ENCODE assay signal across 32 cellular contexts in the genomic region with DNA sequence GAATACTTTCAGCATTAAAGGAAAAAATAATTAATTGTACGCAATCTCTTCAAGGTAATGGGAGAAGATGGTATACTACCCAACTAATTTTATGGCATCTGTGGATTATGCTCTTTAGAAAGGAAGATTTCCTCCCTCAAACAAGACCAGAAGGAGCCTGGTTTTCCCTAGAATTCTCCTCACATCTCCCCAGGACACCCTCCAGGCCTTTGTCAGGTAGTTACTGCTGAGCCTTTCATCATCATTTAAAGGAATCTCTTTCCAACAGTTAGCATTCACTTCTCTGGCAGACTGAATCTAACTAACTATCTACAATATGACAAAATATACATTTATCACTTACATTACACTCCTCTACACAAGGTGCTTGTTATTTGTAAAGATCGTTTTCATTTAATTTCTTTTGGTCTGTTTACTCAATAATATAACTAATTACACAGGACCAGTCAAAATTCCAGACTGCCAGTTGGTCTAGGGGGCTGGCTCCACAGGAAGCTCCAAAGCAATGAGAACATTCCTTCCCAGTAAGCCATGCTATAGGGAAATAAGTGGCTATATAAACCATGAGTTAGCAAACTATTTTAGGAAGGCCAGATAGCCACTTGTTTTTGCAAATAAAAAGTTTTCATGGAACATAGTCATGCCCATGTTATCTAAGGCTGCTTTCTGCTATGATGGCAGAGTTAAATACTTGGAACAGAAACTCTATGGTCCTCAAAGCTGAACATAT. TPM values are rescaled to one million over a fixed set of nuclear protein-coding genes. Genes with fewer than 3 reads are reported as not detected.
DNase-seq lines count a peak whose midpoint lies in the region; ATAC-seq and TF ChIP-seq lines count a peak whose summit lies in the region.
"Had no signal": no experiment of that assay in that cellular context is flagged by ENCODE, and none has a peak within 500 bp of the region (broad histone marks: within the 10 kb centered on the region; RNA-seq: fewer than 3 reads in every experiment).

No MANE protein-coding gene starts in this region.

- in situ Hi-C loops in GM23248 (cut with MboI), result no loop called here

- peaks cover 9% of the 10 kb centered on the region for H3K4me1 Mint-ChIP-seq in WTC11
- H3K4me1 Mint-ChIP-seq in neural progenitor cell, result peaks cover 4% of the 10 kb centered on the region
- H3K4me1 Mint-ChIP-seq: immature natural killer cell, natural killer cell, T-helper 17 cell had no signal

- no peak overlapping the region for H3K4me3 Mint-ChIP-seq in WTC11
- no peak overlapping the region for H3K4me3 Mint-ChIP-seq in neural progenitor cell
- H3K4me3 Mint-ChIP-seq: activated CD4-positive, alpha-beta T cell treated with anti-CD3 and anti-CD28 coated beads for 36 hours; activated T-cell treated with anti-CD3 and anti-CD28 coated beads, Interleukin-2, amount 50 U/mL, for 72 hours; dendritic cell treated with granulocyte-macrophage colony-stimulating factor and Interleukin-4, amounts not matched to agents 40 ng/mL and 50 ng/mL, for 4 days; immature natural killer cell; natural killer cell; T-helper 17 cell had no signal

- peaks cover 11% of the 10 kb centered on the region; the same call in 1 of the 2 replicates for H3K4me1 ChIP-seq in GM23248 (ENCODE audit: insufficient read depth)
- H3K4me1 ChIP-seq in neural progenitor cell, result peaks cover 16% of the 10 kb centered on the region
- H3K4me1 ChIP-seq: Caco-2, left lung, uterus had no signal

- no peaks in the 10 kb centered on the region for H3K9me3 ChIP-seq in GM23248 (ENCODE audit: low read depth)
- no peaks in the 10 kb centered on the region for H3K9me3 ChIP-seq in neural progenitor cell (ENCODE audit: low read depth)
- H3K9me3 ChIP-seq: Caco-2, left lung, thoracic aorta, uterus had no signal

- H3K4me2 ChIP-seq in GM23248 (ENCODE audit: unreplicated experiment), result no peak overlapping the region
- peak overlapping the region; percentile 47 for H3K4me2 ChIP-seq in neural progenitor cell
- H3K4me2 ChIP-seq: SK-N-SH had no signal

- H3K36me3 ChIP-seq in GM23248 (ENCODE audit: low read depth) (peaks cover 4% of the 10 kb centered on the region; the same call in 1 of the 2 replicates), neural progenitor cell (no peaks in the 10 kb centered on the region)
- H3K36me3 ChIP-seq: left lung, thoracic aorta, uterus had no signal

- DNase-seq in GM23248 (peak; percentile 17), WTC11 (ENCODE audit: low spot score) (no peak), foreskin fibroblast (peak; percentile 24 to 29), neural progenitor cell (ENCODE audit: low spot score) (peak; percentile 44), NCI-H526 treated with DMSO at 0.1 percent for 48 hours (lab: John Stamatoyannopoulos, UW) (no peak)
- no peak for DNase-seq in activated CD8-positive, alpha-beta memory T cell treated with anti-CD3 and anti-CD28 coated beads, Interleukin-2, amount 50 U/mL, for 4 hours
- DNase-seq in stimulated activated CD8-positive, alpha-beta memory T cell treated with anti-CD3 and anti-CD28 coated beads, Interleukin-4, amount 100 ng/mL, for 48 hours, result no peak
- DNase-seq: activated CD4-positive, alpha-beta T cell treated with anti-CD3 and anti-CD28 coated beads for 36 hours; activated naive CD4-positive, alpha-beta T cell treated with Interleukin-2 at 50 U/mL for 16 hours; activated T-cell treated with anti-CD3 and anti-CD28 coated beads, Interleukin-2, amount 50 U/mL, for 72 hours; amniotic stem cell; C1 segment of cervical spinal cord; Caco-2; DND-41; head of caudate nucleus; immature natural killer cell; left lung; midbrain; natural killer cell; NCI-H1092 treated with DMSO at 0.1 percent for 48 hours; NCI-H187 treated with DMSO at 0.1 percent for 48 hours; NCI-H82; right cardiac atrium; SK-N-SH; stimulated activated CD4-positive, alpha-beta T cell treated with anti-CD3 and anti-CD28 coated beads, Interleukin-4, amount 100 ng/mL, for 4 hours; stimulated activated naive CD8-positive, alpha-beta T cell treated with anti-CD3 and anti-CD28 coated beads, Interleukin-15, Interleukin-2, amounts not matched to agents 100 U/mL and 50 U/mL, for 24 hours; T-helper 17 cell; uterus had no signal

- peaks cover under 1% of the 10 kb centered on the region; the same call in 1 of the 2 replicates for H3F3A ChIP-seq in GM23248 (ENCODE audit: insufficient read depth)
- H3F3A ChIP-seq in neural progenitor cell (ENCODE audit: low read depth), result peaks cover 12% of the 10 kb centered on the region

- H3K4me3 ChIP-seq in GM23248 (no peak overlapping the region), foreskin fibroblast (ENCODE audit: low read depth in 1 of 2, low read length in 2 of 2) (no peak overlapping the region), neural progenitor cell (no peak overlapping the region)
- H3K4me3 ChIP-seq: left lung, thoracic aorta, uterus had no signal

- no peaks in the 10 kb centered on the region for H3K9me2 ChIP-seq in GM23248 (ENCODE audit: insufficient read depth)
- H3K9me2 ChIP-seq: SK-N-SH had no signal

- H4K20me1 ChIP-seq in GM23248 (ENCODE audit: insufficient read depth) (no peaks in the 10 kb centered on the region), neural progenitor cell (ENCODE audit: low read depth) (no peaks in the 10 kb centered on the region)

- H2AFZ ChIP-seq in GM23248 (no peak overlapping the region), neural progenitor cell (replicated peaks) (no peak overlapping the region)

- H3K9me3 Mint-ChIP-seq in WTC11, result no peaks in the 10 kb centered on the region
- H3K9me3 Mint-ChIP-seq in neural progenitor cell, result peaks cover 3% of the 10 kb centered on the region
- H3K9me3 Mint-ChIP-seq: dendritic cell treated with granulocyte-macrophage colony-stimulating factor and Interleukin-4, amounts not matched to agents 40 ng/mL and 50 ng/mL, for 4 days; natural killer cell had no signal

- POLR2A ChIA-PET in WTC11 (lab: Charles Lee), result interaction anchor here (1.0 kb wide), 1 partner anchor 35 kb away, joined by 3 read pairs; the partner anchor contains the start of gene ZSCAN30

- peak overlapping the region; percentile 69 for H3K27ac Mint-ChIP-seq in WTC11
- no peak overlapping the region for H3K27ac Mint-ChIP-seq in neural progenitor cell
- H3K27ac Mint-ChIP-seq: activated CD4-positive, alpha-beta T cell treated with anti-CD3 and anti-CD28 coated beads for 36 hours; activated T-cell treated with anti-CD3 and anti-CD28 coated beads, Interleukin-2, amount 50 U/mL, for 72 hours; dendritic cell treated with granulocyte-macrophage colony-stimulating factor and Interleukin-4, amounts not matched to agents 40 ng/mL and 50 ng/mL, for 4 days; immature natural killer cell; natural killer cell; T-helper 17 cell had no signal

- TF ChIP-seq CTCF in WTC11 (IDR thresholded peaks at IDR 0.05), result no peak
- TF ChIP-seq CTCF in foreskin fibroblast (IDR thresholded peaks at IDR 0.05; ENCODE audit: low read depth, low read length), result no peak
- TF ChIP-seq CTCF in neural progenitor cell (IDR thresholded peaks at IDR 0.05), result no peak

- H3K36me3 Mint-ChIP-seq in WTC11 (no peaks in the 10 kb centered on the region), neural progenitor cell (peaks cover 5% of the 10 kb centered on the region)
- H3K36me3 Mint-ChIP-seq: natural killer cell had no signal

- CTCF ChIA-PET in WTC11 (lab: Charles Lee), result interaction anchor here (0.7 to 1.3 kb wide), 2 partner anchors 30 to 61 kb away, joined by 4 to 6 read pairs; no protein-coding TSS in a partner anchor

- H3K27me3 Mint-ChIP-seq in WTC11 (ENCODE audit: low read depth), result peaks cover 4% of the 10 kb centered on the region
- no peaks in the 10 kb centered on the region for H3K27me3 Mint-ChIP-seq in neural progenitor cell (ENCODE audit: insufficient read depth, low read depth)
- H3K27me3 Mint-ChIP-seq: activated CD4-positive, alpha-beta T cell treated with anti-CD3 and anti-CD28 coated beads for 36 hours; dendritic cell treated with granulocyte-macrophage colony-stimulating factor and Interleukin-4, amounts not matched to agents 40 ng/mL and 50 ng/mL, for 4 days; T-helper 17 cell had no signal

- H3K9ac ChIP-seq in GM23248, result no peak overlapping the region
- H3K9ac ChIP-seq in neural progenitor cell, result no peak overlapping the region
- H3K9ac ChIP-seq: SK-N-SH had no signal

- ATAC-seq in WTC11, result peak; percentile 92
- no peak for ATAC-seq in GM21619 (IDR thresholded peaks at IDR 0.05; ENCODE audit: unreplicated experiment)
- ATAC-seq: activated CD4-positive, alpha-beta T cell treated with anti-CD3 and anti-CD28 coated beads for 36 hours; activated T-cell treated with anti-CD3 and anti-CD28 coated beads, Interleukin-2, amount 50 U/mL, for 72 hours; HepG2; left lung; natural killer cell; right cardiac atrium; stimulated activated naive CD8-positive, alpha-beta T cell treated with anti-CD3 and anti-CD28 coated beads, Interleukin-15, Interleukin-2, amounts not matched to agents 100 U/mL and 50 U/mL, for 24 hours; T-helper 17 cell had no signal

- 43 to 51% methylated on average over 2 of the region's 2 CpGs for WGBS in GM23248 (ENCODE audit: low coverage in 1 of 2, low lambda C conversion rate in 2 of 2, missing lambda C conversion rate in 2 of 2), 2 experiments

- H3K27ac ChIP-seq in GM23248 (no peak overlapping the region), neural progenitor cell (peak overlapping the region; percentile 44)
- H3K27ac ChIP-seq: left lung, thoracic aorta, uterus had no signal

- no peaks in the 10 kb centered on the region for H3K27me3 ChIP-seq in GM23248 (replicated peaks; ENCODE audit: insufficient read depth)
- no peaks in the 10 kb centered on the region for H3K27me3 ChIP-seq in neural progenitor cell
- H3K27me3 ChIP-seq: left lung, uterus had no signal

- H3K79me2 ChIP-seq in GM23248 (ENCODE audit: insufficient read depth) (no peaks in the 10 kb centered on the region), neural progenitor cell (ENCODE audit: low read depth) (no peaks in the 10 kb centered on the region)

TF ChIP-seq in WTC11, 78 proteins besides CTCF, POLR2A, EP300 and RAD21 (continues in another document):
- TF ChIP-seq IRF2 (CRISPR knock-in tag; IDR thresholded peaks at IDR 0.05; ENCODE audit: borderline replicate concordance, low read depth) (no peak), ZNF121 (CRISPR knock-in tag; IDR thresholded peaks at IDR 0.05) (no peak)

RNA-seq across cellular contexts. Expression of gene ZNF24, which starts 19.1 kb away (rescaled TPM):
- 23.1 and 23.6 TPM in 2 replicates for total RNA-seq in GM23248 (2014; rRNA removed; shearing (Covaris generic))
- 32.3 and 33.1 TPM in 2 replicates for polyA plus RNA-seq in GM23248 (2016; fragmentation: Nextera tagmentation; extraction: Ambion mirVana)
- total RNA-seq in WTC11 (2021) (56.9 to 59.0 TPM (median 58.3 TPM) in 3 replicates), neural progenitor cell (ENCODE audit: low replicate concordance) (53.6 and 84.8 TPM in 2 replicates)

RNA-seq across cellular contexts. Expression of gene ZSCAN30, which starts 35.1 kb away (rescaled TPM):
- total RNA-seq in GM23248 (2014; rRNA removed; shearing (Covaris generic)), result 21.3 and 26.4 TPM in 2 replicates
- 10.3 and 13.7 TPM in 2 replicates for polyA plus RNA-seq in GM23248 (2016; fragmentation: Nextera tagmentation; extraction: Ambion mirVana)
- total RNA-seq in WTC11 (2021) (21.9 to 24.3 TPM (median 22.6 TPM) in 3 replicates), neural progenitor cell (ENCODE audit: low replicate concordance) (21.7 and 22.1 TPM in 2 replicates)

RNA-seq across cellular contexts. Expression of gene ZNF396, which starts 52.0 kb away (rescaled TPM):
- 0.13 and 0.86 TPM in 2 replicates for total RNA-seq in GM23248 (2014; rRNA removed; shearing (Covaris generic))
- 0.54 and 0.85 TPM in 2 replicates for polyA plus RNA-seq in GM23248 (2016; fragmentation: Nextera tagmentation; extraction: Ambion mirVana)
- 1.0 to 1.9 TPM (median 1.5 TPM) in 3 replicates for total RNA-seq in WTC11 (2021)
- total RNA-seq in neural progenitor cell (ENCODE audit: low replicate concordance), result 1.4 and 2.2 TPM in 2 replicates

Comparison
In these comparisons a context has a peak if more than half of its experiments do, and no peak if none do; other contexts are left out.
1. DNase-seq: peak in GM23248 (single experiment), foreskin fibroblast (2 of 2) and neural progenitor cell (single experiment); none in WTC11 (single experiment), NCI-H526 treated with DMSO at 0.1 percent for 48 hours (single experiment), activated CD8-positive, alpha-beta memory T cell treated with anti-CD3 and anti-CD28 coated beads, Interleukin-2, amount 50 U/mL, for 4 hours (single experiment) and stimulated activated CD8-positive, alpha-beta memory T cell treated with anti-CD3 and anti-CD28 coated beads, Interleukin-4, amount 100 ng/mL, for 48 hours (single experiment).